ENCODE assay signal across 8 cellular contexts in the genomic region with DNA sequence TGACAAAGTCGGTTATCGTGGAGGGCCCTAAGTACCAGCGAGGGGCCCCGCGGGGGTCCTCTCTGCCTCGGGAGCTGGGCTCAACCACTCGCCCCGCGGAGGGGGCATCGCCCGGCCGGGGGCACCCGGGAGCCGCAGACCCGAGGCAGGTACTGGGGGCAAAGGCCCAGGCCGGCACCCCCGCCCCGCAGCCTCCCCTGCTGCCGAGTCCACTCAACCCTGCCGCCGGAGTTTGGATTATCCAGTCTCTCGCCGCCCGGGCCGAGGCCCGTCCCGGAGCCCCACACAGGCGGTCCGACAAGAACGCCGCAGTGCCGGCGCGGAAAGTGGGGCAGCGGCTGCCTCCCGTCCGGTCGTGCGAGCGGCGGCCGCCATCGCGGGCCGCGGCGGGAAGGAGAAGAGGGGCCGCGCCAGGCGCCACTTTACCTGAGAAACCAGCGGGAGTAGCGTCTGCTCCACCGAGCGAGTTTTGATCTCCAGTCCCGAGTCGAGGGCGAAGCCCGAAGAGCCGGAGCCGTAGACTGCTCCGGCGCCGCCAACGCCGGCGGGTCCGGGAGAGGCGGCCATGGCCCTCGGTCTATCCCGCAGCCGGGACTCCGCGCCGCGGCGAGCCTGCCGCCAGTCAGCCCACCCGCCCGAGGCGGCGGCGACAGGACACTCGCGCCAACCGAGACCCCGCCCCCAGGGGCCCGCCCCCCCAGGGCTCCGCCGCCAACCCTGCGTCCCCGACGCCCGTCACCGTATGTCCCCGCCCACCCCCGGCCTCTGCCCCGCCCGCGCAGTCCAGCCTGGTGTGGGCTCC. TPM values are rescaled to one million over a fixed set of nuclear protein-coding genes. Genes with fewer than 3 reads are reported as not detected.
DNase-seq lines count a peak whose midpoint lies in the region; ATAC-seq and TF ChIP-seq lines count a peak whose summit lies in the region.

A gene with protein sequence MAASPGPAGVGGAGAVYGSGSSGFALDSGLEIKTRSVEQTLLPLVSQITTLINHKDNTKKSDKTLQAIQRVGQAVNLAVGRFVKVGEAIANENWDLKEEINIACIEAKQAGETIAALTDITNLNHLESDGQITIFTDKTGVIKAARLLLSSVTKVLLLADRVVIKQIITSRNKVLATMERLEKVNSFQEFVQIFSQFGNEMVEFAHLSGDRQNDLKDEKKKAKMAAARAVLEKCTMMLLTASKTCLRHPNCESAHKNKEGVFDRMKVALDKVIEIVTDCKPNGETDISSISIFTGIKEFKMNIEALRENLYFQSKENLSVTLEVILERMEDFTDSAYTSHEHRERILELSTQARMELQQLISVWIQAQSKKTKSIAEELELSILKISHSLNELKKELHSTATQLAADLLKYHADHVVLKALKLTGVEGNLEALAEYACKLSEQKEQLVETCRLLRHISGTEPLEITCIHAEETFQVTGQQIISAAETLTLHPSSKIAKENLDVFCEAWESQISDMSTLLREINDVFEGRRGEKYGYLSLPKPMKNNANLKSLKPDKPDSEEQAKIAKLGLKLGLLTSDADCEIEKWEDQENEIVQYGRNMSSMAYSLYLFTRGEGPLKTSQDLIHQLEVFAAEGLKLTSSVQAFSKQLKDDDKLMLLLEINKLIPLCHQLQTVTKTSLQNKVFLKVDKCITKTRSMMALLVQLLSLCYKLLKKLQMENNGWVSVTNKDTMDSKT (minus strand): TSS at position 624 of the 802 bp plus-strand sequence. CDS start 57 bp downstream, at position 567.

- no peaks in the 10 kb centered on the region for H3K36me3 Mint-ChIP-seq in T-helper 17 cell (ENCODE audit: low read depth)

- H3K27me3 Mint-ChIP-seq in T-helper 17 cell, result no peaks in the 10 kb centered on the region

- no peaks in the 10 kb centered on the region for H3K27me3 ChIP-seq in right cardiac atrium (ENCODE audit: control insufficient read depth, insufficient read depth)

- H3K4me3 Mint-ChIP-seq in T-helper 17 cell, result peak within 1 kb of the TSS; percentile 98

- H3K27ac Mint-ChIP-seq in T-helper 17 cell, result peak within 1 kb of the TSS; percentile 76

- no peak for DNase-seq in GM12864 (ENCODE audit: low read depth)
- DNase-seq in HFF-Myc (ENCODE audit: extremely low read depth, low read depth), result no peak
- DNase-seq in MV-4-11 (lab: John Stamatoyannopoulos, UW), result peak; percentile 49
- DNase-seq in T-helper 17 cell, result peak; percentile 80 to 93 (median 89)
- peak in 55 of 56 donors; percentile 15 to 93 (median 84) for DNase-seq in amygdala (lab: John Stamatoyannopoulos, UW)
- DNase-seq in right cardiac atrium, result peak; percentile 95 to 99 (median 98)
- peak; percentile 92 for DNase-seq in retina
- DNase-seq in pons (ENCODE audit: low spot score), result no peak

- intact Hi-C loops in right cardiac atrium (cut with DNase I), result loop anchor here in 1 of 4 donors (10.0 kb wide), 1 partner anchor 58 kb away; no protein-coding TSS in a partner anchor

- TF ChIP-seq CTCF in GM12864 (IDR thresholded peaks at IDR 0.05; ENCODE audit: low read depth, low read length, missing control alignments) (no peak), HFF-Myc (IDR thresholded peaks at IDR 0.05; ENCODE audit: low read depth, low read length, missing control alignments) (no peak)

- ATAC-seq in T-helper 17 cell, result peak; percentile 94
- peak; percentile 97 to 98 for ATAC-seq in right cardiac atrium

- H3K9me3 ChIP-seq in T-helper 17 cell (ENCODE audit: control insufficient read depth, low read length, poor library complexity, severe bottlenecking), result no peaks in the 10 kb centered on the region
- H3K9me3 ChIP-seq in right cardiac atrium (ENCODE audit: control insufficient read depth, low read length), result no peaks in the 10 kb centered on the region

- H3K4me1 ChIP-seq in right cardiac atrium (ENCODE audit: control insufficient read depth, insufficient read depth, low read length), result peaks cover 2% of the 10 kb centered on the region

- under 1% methylated on average over 99 of the region's 99 CpGs for WGBS in right cardiac atrium

- peaks cover 17% of the 10 kb centered on the region for H3K4me1 Mint-ChIP-seq in T-helper 17 cell

- H3K4me3 ChIP-seq in GM12864 (ENCODE audit: low read depth, low read length) (peak within 1 kb of the TSS; percentile 82), HFF-Myc (replicated peaks; ENCODE audit: low read depth, low read length) (peak within 1 kb of the TSS; percentile 88), right cardiac atrium (ENCODE audit: low read length) (peak within 1 kb of the TSS; percentile 75)

- H3K27ac ChIP-seq in right cardiac atrium (ENCODE audit: low read length), result peak within 1 kb of the TSS; percentile 97

RNA-seq across cellular contexts. Expression of the gene that starts here (rescaled TPM):
- total RNA-seq in T-helper 17 cell (1 to 10 TPM; 3.1 to 9.6 TPM), right cardiac atrium (10 to 100 TPM; 61.1 to 99.9 (median 96.9) TPM)
- polyA plus RNA-seq in right cardiac atrium, result 105 TPM

Comparison
In these comparisons a context has a peak if more than half of its experiments do, and no peak if none do; other contexts are left out.
1. RNA of the gene that starts here (total RNA-seq): 61.1 to 99.9 TPM in right cardiac atrium; 3.1 to 9.6 TPM in T-helper 17 cell; every median in the first group is over 4 times any median in the second.
2. DNase-seq: peak in MV-4-11 (single experiment), T-helper 17 cell (3 of 3), amygdala (55 of 56), right cardiac atrium (3 of 3) and retina (single experiment); none in GM12864 (single experiment), HFF-Myc (single experiment) and pons (single experiment).
3. Peak in every context shown above with its lines, with median percentiles within 50 percentile points of each other: H3K4me3 ChIP-seq.